ENCODE assay signal across 10 cellular contexts in genomic region chr1:197948926-197949899, GRCh38. TPM values are rescaled to one million over a fixed set of nuclear protein-coding genes. Genes with fewer than 3 reads are reported as not detected.
DNase-seq lines count a peak whose midpoint lies in the region; ATAC-seq and TF ChIP-seq lines count a peak whose summit lies in the region.
"Had no signal": no experiment of that assay in that cellular context is flagged by ENCODE, and none has a peak within 500 bp of the region (broad histone marks: within the 10 kb centered on the region; RNA-seq: fewer than 3 reads in every experiment).

No MANE protein-coding gene starts in this region.

- peak; percentile 41 for DNase-seq in activated CD4-positive, alpha-beta T cell treated with anti-CD3 and anti-CD28 coated beads for 48 hours
- no peak for DNase-seq in activated naive CD4-positive, alpha-beta T cell treated with anti-CD3 and anti-CD28 coated beads, Interleukin-2, amount 50 U/mL, for 72 hours (ENCODE audit: low spot score in 2 of 2)
- DNase-seq in stimulated activated CD4-positive, alpha-beta T cell treated with anti-CD3 and anti-CD28 coated beads, Interleukin-2, amount 100 ng/mL, for 4 hours (ENCODE audit: low read depth) = peak; percentile 7
- DNase-seq in NCI-H2081 treated with DMSO at 0.1 percent for 48 hours (lab: John Stamatoyannopoulos, UW) = no peak
- no peak for DNase-seq in glutamatergic neuron
- DNase-seq in DMS79 (lab: John Stamatoyannopoulos, UW) = no peak
- DNase-seq: NCI-H748 treated with DMSO at 0.1 percent for 48 hours had no signal

- no peaks in the 10 kb centered on the region for H3K27me3 Mint-ChIP-seq in glutamatergic neuron (ENCODE audit: unreplicated experiment)

- peak; percentile 59 for ATAC-seq in HG03565 (IDR thresholded peaks at IDR 0.05; ENCODE audit: unreplicated experiment)
- peak; percentile 79 to 81 for ATAC-seq in activated naive CD4-positive, alpha-beta T cell treated with anti-CD3 and anti-CD28 coated beads, Interleukin-2, amount 50 U/mL, for 72 hours
- no peak for ATAC-seq in HG03097 (IDR thresholded peaks at IDR 0.05; ENCODE audit: low FRiP score, unreplicated experiment)

- peaks cover 0 to 13% of the 10 kb centered on the region in 2 donors for H3K36me3 Mint-ChIP-seq in activated naive CD4-positive, alpha-beta T cell treated with anti-CD3 and anti-CD28 coated beads, Interleukin-2, amount 50 U/mL, for 72 hours
- no peaks in the 10 kb centered on the region for H3K36me3 Mint-ChIP-seq in glutamatergic neuron (ENCODE audit: unreplicated experiment)

- peaks cover 0 to 5% of the 10 kb centered on the region in 2 donors for H3K9me3 Mint-ChIP-seq in activated naive CD4-positive, alpha-beta T cell treated with anti-CD3 and anti-CD28 coated beads, Interleukin-2, amount 50 U/mL, for 72 hours
- no peaks in the 10 kb centered on the region for H3K9me3 Mint-ChIP-seq in glutamatergic neuron (ENCODE audit: unreplicated experiment)

- H3K27ac Mint-ChIP-seq in activated naive CD4-positive, alpha-beta T cell treated with anti-CD3 and anti-CD28 coated beads, Interleukin-2, amount 50 U/mL, for 72 hours = peak overlapping the region; percentile 66 to 70
- H3K27ac Mint-ChIP-seq in glutamatergic neuron (ENCODE audit: unreplicated experiment) = no peak overlapping the region

- TF ChIP-seq CTCF in glutamatergic neuron (IDR thresholded peaks at IDR 0.05; ENCODE audit: partially characterized antibody, unreplicated experiment) = no peak

- no peaks in the 10 kb centered on the region for H3K4me1 Mint-ChIP-seq in glutamatergic neuron (ENCODE audit: low read depth, unreplicated experiment)

- no peak overlapping the region for H3K4me3 Mint-ChIP-seq in glutamatergic neuron (ENCODE audit: unreplicated experiment)

RNA-seq across cellular contexts. Expression of gene LHX9, which starts 32.0 kb away (rescaled TPM):
- total RNA-seq in activated naive CD4-positive, alpha-beta T cell treated with anti-CD3 and anti-CD28 coated beads, Interleukin-2, amount 50 U/mL, for 72 hours = not detected
- 37.2 TPM for total RNA-seq in glutamatergic neuron (ENCODE audit: unreplicated experiment)
- total RNA-seq: cardiac muscle cell had no signal

RNA-seq across cellular contexts. Expression of gene C1orf53, which starts 46.8 kb away (rescaled TPM):
- total RNA-seq in activated naive CD4-positive, alpha-beta T cell treated with anti-CD3 and anti-CD28 coated beads, Interleukin-2, amount 50 U/mL, for 72 hours = 1 to 10 TPM in 1 of 2 donors, not detected in 1; 1.9 TPM
- total RNA-seq in glutamatergic neuron (ENCODE audit: unreplicated experiment) = 5.9 TPM

Comparison
In these comparisons a context has a peak if more than half of its experiments do, and no peak if none do; other contexts are left out.
1. DNase-seq: peak in activated CD4-positive, alpha-beta T cell treated with anti-CD3 and anti-CD28 coated beads for 48 hours (single experiment) and stimulated activated CD4-positive, alpha-beta T cell treated with anti-CD3 and anti-CD28 coated beads, Interleukin-2, amount 100 ng/mL, for 4 hours (single experiment); none in activated naive CD4-positive, alpha-beta T cell treated with anti-CD3 and anti-CD28 coated beads, Interleukin-2, amount 50 U/mL, for 72 hours (0 of 2), NCI-H2081 treated with DMSO at 0.1 percent for 48 hours (single experiment), glutamatergic neuron (single experiment) and DMS79 (single experiment).
2. RNA of gene LHX9, which starts 32.0 kb away (total RNA-seq): 37.2 TPM in glutamatergic neuron (single experiment); not detected in activated naive CD4-positive, alpha-beta T cell treated with anti-CD3 and anti-CD28 coated beads, Interleukin-2, amount 50 U/mL, for 72 hours; every median in the first group is over 10 times any median in the second.